Comparison of ENCODE assay signal across 8 cellular contexts in genomic region chr19:1027953-1028902, GRCh38. TPM values are rescaled to one million over a fixed set of nuclear protein-coding genes. Genes with fewer than 3 reads are reported as not detected.
DNase-seq lines count a peak whose midpoint lies in the region; ATAC-seq and TF ChIP-seq lines count a peak whose summit lies in the region.

No MANE protein-coding gene starts in this region.

- H3K36me3 ChIP-seq in testis (ENCODE audit: low read depth, missing control alignments), result no peaks in the 10 kb centered on the region

- no peaks in the 10 kb centered on the region for H3K9me3 ChIP-seq in testis

- H3K9me3 Mint-ChIP-seq in memory B cell, result no peaks in the 10 kb centered on the region

- H3K4me3 ChIP-seq in testis, result peak overlapping the region; percentile 61 to 64

- H3K27me3 Mint-ChIP-seq in memory B cell, result no peaks in the 10 kb centered on the region

- peaks cover 7% of the 10 kb centered on the region for H3K4me1 Mint-ChIP-seq in memory B cell

- no peaks in the 10 kb centered on the region for H3K27me3 ChIP-seq in testis

- H3K27ac Mint-ChIP-seq in memory B cell, result peak overlapping the region; percentile 35

- peak overlapping the region; percentile 98 for H3K4me3 Mint-ChIP-seq in memory B cell

- DNase-seq in DMS153 (lab: John Stamatoyannopoulos, UW), result peak; percentile 0
- DNase-seq in DMS153 treated with DMSO at 0.1 percent for 48 hours (lab: John Stamatoyannopoulos, UW; ENCODE audit: unreplicated experiment), result no peak
- DNase-seq in KBM-7, result peak; percentile 58
- peak in 3 of 4 experiments; percentile 32 to 74 (median 64) for DNase-seq in activated CD4-positive, CD25-positive, alpha-beta regulatory T cell (lab: John Stamatoyannopoulos, UW)
- peak; percentile 43 for DNase-seq in effector CD4-positive, alpha-beta T cell
- DNase-seq in memory B cell (ENCODE audit: low spot score in 2 of 2), result no peak
- peak; percentile 66 for DNase-seq in testis

- WGBS in testis, 2 donors, result 1 to 8% methylated on average over 7 to 53 of the region's 60 CpGs

- in situ Hi-C loops in KBM-7 (cut with MboI; ENCODE audit: low pct_unique_long_range_greater_than_20kb, low sequenced_read_pairs), result no loop called here

- no peak for TF ChIP-seq CTCF in testis (IDR thresholded peaks at IDR 0.05)

- TF ChIP-seq POLR2A in testis (IDR thresholded peaks at IDR 0.05), result no peak

- ATAC-seq in memory B cell (ENCODE audit: low read depth) (peak; percentile 49), GM21619 (IDR thresholded peaks at IDR 0.05; ENCODE audit: unreplicated experiment) (no peak)

- intact Hi-C loops in testis (cut with DNase I; ENCODE audit: low total_unique reads), result no loop called here

- peak overlapping the region; percentile 75 to 89 for H3K27ac ChIP-seq in testis

- H3K36me3 Mint-ChIP-seq in memory B cell, result peaks cover 4% of the 10 kb centered on the region

- peaks cover 11% of the 10 kb centered on the region for H3K4me1 ChIP-seq in testis

RNA-seq across cellular contexts. Expression of gene CNN2, which starts 1.8 kb away (rescaled TPM):
- total RNA-seq in testis, result 10 to 100 TPM; 19.1 to 28.0 TPM
- 36.4 TPM for polyA plus RNA-seq in testis (ENCODE audit: insufficient read depth, low read depth, low replicate concordance)

RNA-seq across cellular contexts. Expression of gene RNU6-2, which starts 6.9 kb away (rescaled TPM):
- not detected for total RNA-seq in testis
- polyA plus RNA-seq in testis (ENCODE audit: insufficient read depth, low read depth, low replicate concordance), result not detected

RNA-seq across cellular contexts. Expression of gene TMEM259, which starts 7.3 kb away (rescaled TPM):
- 100 to 1,000 TPM; 339 to 405 TPM for total RNA-seq in testis
- polyA plus RNA-seq in testis (ENCODE audit: insufficient read depth, low read depth, low replicate concordance), result 164 TPM

RNA-seq across cellular contexts. Expression of gene ABCA7, which starts 11.7 kb away (rescaled TPM):
- 10 to 100 TPM; 12.1 to 14.6 TPM for total RNA-seq in testis
- 7.3 TPM for polyA plus RNA-seq in testis (ENCODE audit: insufficient read depth, low read depth, low replicate concordance)

RNA-seq across cellular contexts. Expression of gene GRIN3B, which starts 28.0 kb away (rescaled TPM):
- total RNA-seq in testis, result 1 to 10 TPM; 1.3 to 2.4 TPM
- polyA plus RNA-seq in testis (ENCODE audit: insufficient read depth, low read depth, low replicate concordance), result 1.1 TPM

Comparison
In these comparisons a context has a peak if more than half of its experiments do, and no peak if none do; other contexts are left out.
1. DNase-seq: peak in DMS153 (single experiment), KBM-7 (single experiment), activated CD4-positive, CD25-positive, alpha-beta regulatory T cell (3 of 4), effector CD4-positive, alpha-beta T cell (single experiment) and testis (single experiment); none in DMS153 treated with DMSO at 0.1 percent for 48 hours (single experiment) and memory B cell (0 of 2).